Comparison of ENCODE assay signal across 8 cellular contexts in the genomic region with DNA sequence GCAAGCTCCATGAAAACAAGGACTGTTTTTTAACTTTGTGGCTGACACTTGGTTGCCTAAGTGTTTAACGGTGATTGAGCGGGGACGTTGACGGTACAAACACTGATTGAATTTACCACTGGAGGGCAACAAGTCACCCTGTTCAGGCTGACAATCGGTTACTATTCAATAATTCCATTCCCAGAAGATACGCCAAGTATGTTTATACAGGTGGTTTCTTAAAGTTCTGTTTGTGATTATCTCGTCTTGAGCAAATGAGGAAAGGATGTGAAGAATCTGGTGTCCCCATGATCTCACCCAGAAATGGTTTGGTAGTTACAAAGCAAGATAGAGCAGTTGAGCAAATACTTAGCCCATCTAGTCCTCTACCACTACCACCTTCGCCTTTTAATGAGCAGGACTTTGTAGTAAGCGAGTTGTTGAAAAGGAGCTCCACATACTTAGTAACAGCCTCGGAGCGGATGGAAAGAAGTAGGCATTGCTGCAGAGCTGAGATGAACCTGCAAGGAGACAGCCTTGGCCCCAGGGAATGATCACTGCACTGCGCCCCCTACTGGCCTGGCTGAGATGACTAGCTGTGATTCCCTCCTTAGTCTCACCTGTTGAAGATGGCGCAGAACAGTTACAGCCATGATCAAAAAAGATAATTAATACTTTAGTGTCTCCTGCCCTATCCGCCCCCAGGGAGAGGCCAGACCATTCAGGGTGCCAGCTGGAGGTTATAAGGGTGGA. TPM values are rescaled to one million over a fixed set of nuclear protein-coding genes. Genes with fewer than 3 reads are reported as not detected.
DNase-seq lines count a peak whose midpoint lies in the region; ATAC-seq and TF ChIP-seq lines count a peak whose summit lies in the region.

No MANE protein-coding gene starts in this region.

- intact Hi-C loops in activated T-helper 2 cell treated with anti-CD3 and anti-CD28 coated beads, Interferon-gamma antibody, Interleukin-2, Interleukin-4, amounts not matched to agents 10 μg/mL and 5 μg/mL and 100 μg/mL, durations not matched to agents 14 hours and 24 hours and 36 hours (cut with micrococcal nuclease) = loop anchor here (1.0 to 2.0 kb wide), 5 partner anchors 19 to 161 kb away; no protein-coding TSS in a partner anchor

- peak overlapping the region; percentile 66 for H3K27ac Mint-ChIP-seq in activated T-helper 2 cell treated with anti-CD3 and anti-CD28 coated beads, Interferon-gamma antibody, Interleukin-2, Interleukin-4, amounts not matched to agents 10 μg/mL and 5 μg/mL and 100 μg/mL, durations not matched to agents 14 hours and 24 hours and 36 hours

- H3K27ac ChIP-seq in neutrophil (peak overlapping the region; percentile 94), subcutaneous abdominal adipose tissue (ENCODE audit: low read depth, low read length) (peak overlapping the region; percentile 19)

- H3K36me3 ChIP-seq in neutrophil (peaks cover 29% of the 10 kb centered on the region), subcutaneous abdominal adipose tissue (ENCODE audit: control insufficient read depth in 5 of 5, insufficient read depth in 5 of 5, low read length in 5 of 5) (peaks cover 9 to 18% (median 12%) of the 10 kb centered on the region in 5 donors)

- peaks cover 18% of the 10 kb centered on the region for H3K36me3 Mint-ChIP-seq in activated T-helper 2 cell treated with anti-CD3 and anti-CD28 coated beads, Interferon-gamma antibody, Interleukin-2, Interleukin-4, amounts not matched to agents 10 μg/mL and 5 μg/mL and 100 μg/mL, durations not matched to agents 14 hours and 24 hours and 36 hours (ENCODE audit: low read depth)

- ATAC-seq in GM21786 (IDR thresholded peaks at IDR 0.05; ENCODE audit: unreplicated experiment) = peak; percentile 73

- H3K27me3 ChIP-seq in neutrophil = no peaks in the 10 kb centered on the region
- no peaks in the 10 kb centered on the region for H3K27me3 ChIP-seq in subcutaneous abdominal adipose tissue (ENCODE audit: control insufficient read depth in 5 of 5, insufficient read depth in 4 of 5, low read length in 5 of 5)

- H3K9me3 ChIP-seq in neutrophil (no peaks in the 10 kb centered on the region), subcutaneous abdominal adipose tissue (ENCODE audit: control insufficient read depth in 5 of 5, low read length in 5 of 5) (peaks cover 0 to 2% (median 0%) of the 10 kb centered on the region in 5 donors)

- DNase-seq in DMS153 treated with DMSO at 0.1 percent for 48 hours (lab: John Stamatoyannopoulos, UW; ENCODE audit: unreplicated experiment) (peak; percentile 61), LNCaP clone FGC (ENCODE audit: low read depth) (peak; percentile 27), RPMI7951 (ENCODE audit: low read depth) (peak; percentile 58), fibroblast of the aortic adventitia (ENCODE audit: low read depth) (peak; percentile 65)
- peak; percentile 73 for DNase-seq in activated T-helper 2 cell treated with anti-CD3 and anti-CD28 coated beads, Interferon-gamma antibody, Interleukin-2, Interleukin-4, amounts not matched to agents 10 μg/mL and 5 μg/mL and 100 μg/mL, durations not matched to agents 14 hours and 24 hours and 36 hours (ENCODE audit: low spot score)

- H3K27me3 Mint-ChIP-seq in activated T-helper 2 cell treated with anti-CD3 and anti-CD28 coated beads, Interferon-gamma antibody, Interleukin-2, Interleukin-4, amounts not matched to agents 10 μg/mL and 5 μg/mL and 100 μg/mL, durations not matched to agents 14 hours and 24 hours and 36 hours (ENCODE audit: low read depth) = no peaks in the 10 kb centered on the region

- peaks cover 18% of the 10 kb centered on the region for H3K4me1 Mint-ChIP-seq in activated T-helper 2 cell treated with anti-CD3 and anti-CD28 coated beads, Interferon-gamma antibody, Interleukin-2, Interleukin-4, amounts not matched to agents 10 μg/mL and 5 μg/mL and 100 μg/mL, durations not matched to agents 14 hours and 24 hours and 36 hours (ENCODE audit: low read depth)

- H3K4me1 ChIP-seq in neutrophil (ENCODE audit: control insufficient read depth in 1 of 2, insufficient read depth in 1 of 2, low read depth in 1 of 2, low read length in 1 of 2) (peaks cover 55 to 56% of the 10 kb centered on the region in 2 experiments), subcutaneous abdominal adipose tissue (ENCODE audit: control insufficient read depth in 5 of 5, insufficient read depth in 5 of 5, low read length in 5 of 5) (peaks cover 7 to 20% (median 19%) of the 10 kb centered on the region in 5 donors)

- peaks cover 6% of the 10 kb centered on the region for H3K9me3 Mint-ChIP-seq in activated T-helper 2 cell treated with anti-CD3 and anti-CD28 coated beads, Interferon-gamma antibody, Interleukin-2, Interleukin-4, amounts not matched to agents 10 μg/mL and 5 μg/mL and 100 μg/mL, durations not matched to agents 14 hours and 24 hours and 36 hours

- peak overlapping the region in 1 of 5 donors; percentile 24 for H3K9ac ChIP-seq in subcutaneous abdominal adipose tissue (ENCODE audit: low read length in 5 of 5)

- H3K4me3 ChIP-seq in LNCaP clone FGC (ENCODE audit: low read depth, low read length) (peak overlapping the region; percentile 10; the same call in 1 of the 2 replicates), fibroblast of the aortic adventitia (ENCODE audit: low read depth, low read length) (no peak overlapping the region), neutrophil (ENCODE audit: low read depth in 1 of 2, low read length in 1 of 2) (peak overlapping the region; percentile 58 to 70), subcutaneous abdominal adipose tissue (ENCODE audit: low read depth in 1 of 5, low read length in 5 of 5) (peak overlapping the region in 4 of 5 donors; percentile 39 to 48 (median 44))

- peak; percentile 93 for TF ChIP-seq CTCF in LNCaP clone FGC (IDR thresholded peaks at IDR 0.05; ENCODE audit: control insufficient read depth, extremely low read depth, insufficient read depth)
- TF ChIP-seq CTCF in fibroblast of the aortic adventitia (IDR thresholded peaks at IDR 0.05; ENCODE audit: insufficient read depth, low read length) = peak; percentile 82
- peak; percentile 90 for TF ChIP-seq CTCF in neutrophil (IDR thresholded peaks at IDR 0.05)

- H3K4me3 Mint-ChIP-seq in activated T-helper 2 cell treated with anti-CD3 and anti-CD28 coated beads, Interferon-gamma antibody, Interleukin-2, Interleukin-4, amounts not matched to agents 10 μg/mL and 5 μg/mL and 100 μg/mL, durations not matched to agents 14 hours and 24 hours and 36 hours (ENCODE audit: low read depth) = peak overlapping the region; percentile 67

RNA-seq across cellular contexts. Expression of gene IFNAR1, which starts 36.3 kb away (rescaled TPM):
- 16.7 and 19.3 TPM in 2 replicates for total RNA-seq in RPMI7951 (2014; rRNA removed; shearing (Covaris generic))
- total RNA-seq in activated T-helper 2 cell treated with anti-CD3 and anti-CD28 coated beads, Interferon-gamma antibody, Interleukin-2, Interleukin-4, amounts not matched to agents 10 μg/mL and 5 μg/mL and 100 μg/mL, durations not matched to agents 14 hours and 24 hours and 36 hours = 26.8 and 27.9 TPM in 2 replicates
- total RNA-seq in fibroblast of the aortic adventitia (ENCODE audit: low replicate concordance) = 24.0 and 39.3 TPM in 2 replicates

RNA-seq across cellular contexts. Expression of gene IFNGR2, which starts 42.2 kb away (rescaled TPM):
- total RNA-seq in RPMI7951 (2014; rRNA removed; shearing (Covaris generic)) = 55.3 and 78.7 TPM in 2 replicates
- total RNA-seq in activated T-helper 2 cell treated with anti-CD3 and anti-CD28 coated beads, Interferon-gamma antibody, Interleukin-2, Interleukin-4, amounts not matched to agents 10 μg/mL and 5 μg/mL and 100 μg/mL, durations not matched to agents 14 hours and 24 hours and 36 hours = 14.5 and 16.2 TPM in 2 replicates
- 10.6 and 64.2 TPM in 2 replicates for total RNA-seq in fibroblast of the aortic adventitia (ENCODE audit: low replicate concordance)
